2 cellular contexts compared by ENCODE assay signal in genomic region chr7:30612658-30613265, GRCh38.
TF ChIP-seq lines count a peak whose summit lies in the region.

No MANE protein-coding gene starts in this region.

TF ChIP-seq in SK-N-SH treated with all-trans-retinoic acid at 6 μM for 48 hours, 23 proteins besides CTCF, POLR2A, EP300 and RAD21 (continued from another document):
- TF ChIP-seq, protein P1, sequence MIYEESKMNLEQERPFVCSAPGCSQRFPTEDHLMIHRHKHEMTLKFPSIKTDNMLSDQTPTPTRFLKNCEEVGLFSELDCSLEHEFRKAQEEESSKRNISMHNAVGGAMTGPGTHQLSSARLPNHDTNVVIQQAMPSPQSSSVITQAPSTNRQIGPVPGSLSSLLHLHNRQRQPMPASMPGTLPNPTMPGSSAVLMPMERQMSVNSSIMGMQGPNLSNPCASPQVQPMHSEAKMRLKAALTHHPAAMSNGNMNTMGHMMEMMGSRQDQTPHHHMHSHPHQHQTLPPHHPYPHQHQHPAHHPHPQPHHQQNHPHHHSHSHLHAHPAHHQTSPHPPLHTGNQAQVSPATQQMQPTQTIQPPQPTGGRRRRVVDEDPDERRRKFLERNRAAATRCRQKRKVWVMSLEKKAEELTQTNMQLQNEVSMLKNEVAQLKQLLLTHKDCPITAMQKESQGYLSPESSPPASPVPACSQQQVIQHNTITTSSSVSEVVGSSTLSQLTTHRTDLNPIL (CRISPR knock-in tag; IDR thresholded peaks at IDR 0.05; ENCODE audit: low read depth): no peak
- TF ChIP-seq ZNF8 (CRISPR knock-in tag; IDR thresholded peaks at IDR 0.05) (no peak), CSDC2 (CRISPR knock-in tag; IDR thresholded peaks at IDR 0.05) (no peak), ZC3H10 (CRISPR knock-in tag; IDR thresholded peaks at IDR 0.05) (no peak)

TF ChIP-seq in SK-N-SH, 30 proteins besides CTCF, POLR2A, EP300 and RAD21 (continued from another document):
- TF ChIP-seq, protein P2, sequence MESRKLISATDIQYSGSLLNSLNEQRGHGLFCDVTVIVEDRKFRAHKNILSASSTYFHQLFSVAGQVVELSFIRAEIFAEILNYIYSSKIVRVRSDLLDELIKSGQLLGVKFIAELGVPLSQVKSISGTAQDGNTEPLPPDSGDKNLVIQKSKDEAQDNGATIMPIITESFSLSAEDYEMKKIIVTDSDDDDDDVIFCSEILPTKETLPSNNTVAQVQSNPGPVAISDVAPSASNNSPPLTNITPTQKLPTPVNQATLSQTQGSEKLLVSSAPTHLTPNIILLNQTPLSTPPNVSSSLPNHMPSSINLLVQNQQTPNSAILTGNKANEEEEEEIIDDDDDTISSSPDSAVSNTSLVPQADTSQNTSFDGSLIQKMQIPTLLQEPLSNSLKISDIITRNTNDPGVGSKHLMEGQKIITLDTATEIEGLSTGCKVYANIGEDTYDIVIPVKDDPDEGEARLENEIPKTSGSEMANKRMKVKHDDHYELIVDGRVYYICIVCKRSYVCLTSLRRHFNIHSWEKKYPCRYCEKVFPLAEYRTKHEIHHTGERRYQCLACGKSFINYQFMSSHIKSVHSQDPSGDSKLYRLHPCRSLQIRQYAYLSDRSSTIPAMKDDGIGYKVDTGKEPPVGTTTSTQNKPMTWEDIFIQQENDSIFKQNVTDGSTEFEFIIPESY (IDR thresholded peaks at IDR 0.05; ENCODE audit: borderline replicate concordance, low read depth): no peak
- TF ChIP-seq MAX (IDR thresholded peaks at IDR 0.05; ENCODE audit: low read depth): no peak
- no peak for TF ChIP-seq RFX5 (IDR thresholded peaks at IDR 0.05; ENCODE audit: low read length)
- no peak for TF ChIP-seq TCF12 (IDR thresholded peaks at IDR 0.05)
- TF ChIP-seq USF1 (IDR thresholded peaks at IDR 0.05; ENCODE audit: borderline replicate concordance, low read depth): no peak
- no peak for TF ChIP-seq CHD2 (IDR thresholded peaks at IDR 0.05; ENCODE audit: low read length, partially characterized antibody)
- no peak for TF ChIP-seq TEAD4 (IDR thresholded peaks at IDR 0.05; ENCODE audit: borderline replicate concordance, insufficient read depth)
- TF ChIP-seq POLR2AphosphoS5 (IDR thresholded peaks at IDR 0.05; ENCODE audit: low read depth, low read length): no peak
- no peak for TF ChIP-seq FOSL2 (IDR thresholded peaks at IDR 0.05; ENCODE audit: borderline replicate concordance, low read depth)
- TF ChIP-seq SMC3 (IDR thresholded peaks at IDR 0.05; ENCODE audit: low read depth, low read length): no peak
- TF ChIP-seq RXRA (IDR thresholded peaks at IDR 0.05; ENCODE audit: borderline replicate concordance, low read depth): no peak
- TF ChIP-seq JUND (IDR thresholded peaks at IDR 0.05): no peak
- TF ChIP-seq NRF1 (IDR thresholded peaks at IDR 0.05; ENCODE audit: low read depth, low read length): no peak
- no peak for TF ChIP-seq MXI1 (IDR thresholded peaks at IDR 0.05; ENCODE audit: low read depth, low read length)
